In genomic region chr22:18987765-18988164, GRCh38 we compare ENCODE assay signal across 10 cellular contexts. TPM values are rescaled to one million over a fixed set of nuclear protein-coding genes. Genes with fewer than 3 reads are reported as not detected.
DNase-seq lines count a peak whose midpoint lies in the region; ATAC-seq, FAIRE-seq and TF ChIP-seq lines count a peak whose summit lies in the region.
"Had no signal": no experiment of that assay in that cellular context is flagged by ENCODE, and none has a peak within 500 bp of the region (broad histone marks: within the 10 kb centered on the region; RNA-seq: fewer than 3 reads in every experiment).

No MANE protein-coding gene starts in this region.

- DNase-seq in AG10803 (ENCODE audit: low read depth) = no peak
- no peak for DNase-seq in astrocyte (ENCODE audit: low read depth)
- peak; percentile 66 for DNase-seq in left lobe of liver (ENCODE audit: low spot score)
- DNase-seq in omental fat pad (ENCODE audit: low spot score) = no peak
- DNase-seq: glutamatergic neuron, NCI-H1048 had no signal

- H3K4me1 ChIP-seq in astrocyte (ENCODE audit: insufficient read depth, low read length) = no peaks in the 10 kb centered on the region

- no peak overlapping the region for H3K4me3 Mint-ChIP-seq in astrocyte (ENCODE audit: unreplicated experiment)

- TF ChIP-seq CTCF in AG10803 (conservative IDR thresholded peaks at IDR 0.05; ENCODE audit: low read length) = peak; percentile 16; the same call in 1 of the 2 replicates
- peak; percentile 25; the same call in 1 of the 3 replicates for TF ChIP-seq CTCF in GM12872 (IDR thresholded peaks at IDR 0.05; ENCODE audit: insufficient read depth, low read depth, low read length)
- TF ChIP-seq CTCF in astrocyte (IDR thresholded peaks at IDR 0.05; ENCODE audit: insufficient read depth, low read depth, low read length) = peak; percentile 36
- no peak for TF ChIP-seq CTCF in omental fat pad (IDR thresholded peaks at IDR 0.05)

- peaks cover 2% of the 10 kb centered on the region for H3K27me3 ChIP-seq in astrocyte (ENCODE audit: insufficient read depth, low read length)

- no peaks in the 10 kb centered on the region for H3K9me3 Mint-ChIP-seq in astrocyte (ENCODE audit: unreplicated experiment)

- no peaks in the 10 kb centered on the region for H3K36me3 ChIP-seq in astrocyte (ENCODE audit: insufficient read depth, low read length)

- no peaks in the 10 kb centered on the region for H3K36me3 Mint-ChIP-seq in astrocyte (ENCODE audit: low read depth, unreplicated experiment)

- no peaks in the 10 kb centered on the region for H4K20me1 ChIP-seq in astrocyte (ENCODE audit: insufficient read depth, low read length)

- no peaks in the 10 kb centered on the region for H3K9me3 ChIP-seq in astrocyte (ENCODE audit: insufficient read depth, low read depth, low read length)

- H3K27ac Mint-ChIP-seq in astrocyte (ENCODE audit: unreplicated experiment) = no peak overlapping the region

- H3K4me1 Mint-ChIP-seq in astrocyte (ENCODE audit: low read depth, unreplicated experiment) = peaks cover under 1% of the 10 kb centered on the region

- no peak overlapping the region for H2AFZ ChIP-seq in astrocyte (ENCODE audit: low read depth, low read length)

- H3K79me2 ChIP-seq in astrocyte (ENCODE audit: insufficient read depth, low read length) = no peaks in the 10 kb centered on the region

- H3K27ac ChIP-seq in astrocyte (ENCODE audit: low read depth, low read length) = no peak overlapping the region

- H3K4me2 ChIP-seq in astrocyte (ENCODE audit: low read length) = no peak overlapping the region

- ATAC-seq in left lobe of liver = peak; percentile 89
- no peak for ATAC-seq in GM21390 (IDR thresholded peaks at IDR 0.05; ENCODE audit: unreplicated experiment)
- no peak for ATAC-seq in HG02623 (IDR thresholded peaks at IDR 0.05; ENCODE audit: unreplicated experiment)
- no peak for ATAC-seq in omental fat pad (ENCODE audit: low FRiP score)
- ATAC-seq in HG03039 (IDR thresholded peaks at IDR 0.05; ENCODE audit: unreplicated experiment) = no peak

- no peak overlapping the region for H3K9ac ChIP-seq in astrocyte (ENCODE audit: low read length)

- H3K4me3 ChIP-seq in AG10803 (ENCODE audit: low read length) (no peak overlapping the region), astrocyte (ENCODE audit: insufficient read depth, low read depth, low read length) (no peak overlapping the region)

- peaks cover 23% of the 10 kb centered on the region for H3K27me3 Mint-ChIP-seq in astrocyte (ENCODE audit: low read depth, unreplicated experiment)

- FAIRE-seq in astrocyte (lab: Jason Lieb, UNC) = no peak

RNA-seq across cellular contexts. Expression of gene PRODH, which starts 51.7 kb away (rescaled TPM):
- 1.2 and 1.4 TPM in 2 replicates for total RNA-seq in astrocyte
- total RNA-seq in left lobe of liver = 35.6 TPM
- 10 to 100 TPM in 3 of 4 donors, 1 to 10 TPM in 1; 1.7 to 41.5 (median 14.2) TPM for total RNA-seq in omental fat pad

Comparison
In these comparisons a context has a peak if more than half of its experiments do, and no peak if none do; other contexts are left out.
1. CTCF ChIP-seq: peak in AG10803 (single experiment), GM12872 (single experiment) and astrocyte (single experiment); none in omental fat pad (0 of 3).